Comparison of ENCODE assay signal across 24 cellular contexts in genomic region chr15:68319997-68320396, GRCh38.
"Had no signal": no experiment of that assay in that cellular context is flagged by ENCODE, and none has a peak within 500 bp of the region (broad histone marks: within the 10 kb centered on the region; RNA-seq: fewer than 3 reads in every experiment).

No MANE protein-coding gene starts in this region.

- H3K9me3 ChIP-seq: gastrocnemius medialis, heart left ventricle, left ventricle myocardium inferior, lower lobe of right lung, mucosa of descending colon, psoas muscle, thoracic aorta, tibial nerve, upper lobe of left lung, uterus had no signal

- H3K4me2 ChIP-seq: hepatocyte had no signal

- ATAC-seq: esophagus mucosa; gastrocnemius medialis; heart left ventricle; left cardiac atrium; lower lobe of right lung; mucosa of descending colon; natural killer cell treated with Interleukin-12 subunit alpha and Interleukin-12 subunit beta and Interleukin-15 and Interleukin-18, amount 100 ng/mL, for 72 hours; psoas muscle; right cardiac atrium; stimulated activated naive B cell treated with anti-CD40 and anti-IgM and Interleukin-4, amounts not matched to agents 10 μg/mL and 1 μg/mL and 100 μg/mL, for 72 hours had no signal

- DNase-seq: effector CD4-positive, alpha-beta T cell; foreskin fibroblast; gastrocnemius medialis; left cardiac atrium; left ventricle myocardium inferior; lower lobe of right lung; mucosa of descending colon; naive B cell; stimulated activated CD4-positive, alpha-beta T cell treated with anti-CD3 and anti-CD28 coated beads, Interleukin-15, amount 100 ng/mL, for 24 hours; stimulated activated CD4-positive, alpha-beta T cell treated with anti-CD3 and anti-CD28 coated beads, Interleukin-2, amount 100 ng/mL, for 48 hours; stimulated activated naive B cell treated with anti-CD40 and anti-IgM and Interleukin-4, amounts not matched to agents 10 μg/mL and 1 μg/mL and 100 μg/mL, for 72 hours; upper lobe of left lung; uterus had no signal

- H3K27ac ChIP-seq: dorsolateral prefrontal cortex, epithelial cell of prostate, gastrocnemius medialis, heart left ventricle, hepatocyte, left ventricle myocardium inferior, lower lobe of right lung, psoas muscle, skin epidermis, tibial nerve, upper lobe of left lung had no signal

- H3K4me1 ChIP-seq: gastrocnemius medialis, lower lobe of right lung, psoas muscle, upper lobe of left lung, uterus had no signal

- H3K27me3 ChIP-seq: dorsolateral prefrontal cortex, gastrocnemius medialis, heart left ventricle, hepatocyte, tibial nerve, upper lobe of left lung, uterus had no signal

- H3K36me3 ChIP-seq: gastrocnemius medialis, lower lobe of right lung, tibial nerve, upper lobe of left lung, uterus had no signal

- H3K4me3 ChIP-seq: dorsolateral prefrontal cortex, gastrocnemius medialis, heart left ventricle, hepatocyte, left ventricle myocardium inferior, lower lobe of right lung, mucosa of descending colon, psoas muscle, skin epidermis, thoracic aorta, tibial nerve, upper lobe of left lung, uterus had no signal

- H2AFZ ChIP-seq: hepatocyte had no signal
